Comparison of ENCODE assay signal across 10 cellular contexts in genomic region chrX:119757646-119757978, GRCh38. TPM values are rescaled to one million over a fixed set of nuclear protein-coding genes. Genes with fewer than 3 reads are reported as not detected.
DNase-seq lines count a peak whose midpoint lies in the region; ATAC-seq and TF ChIP-seq lines count a peak whose summit lies in the region.
"Had no signal": no experiment of that assay in that cellular context is flagged by ENCODE, and none has a peak within 500 bp of the region (broad histone marks: within the 10 kb centered on the region; RNA-seq: fewer than 3 reads in every experiment).

No MANE protein-coding gene starts in this region.

- DNase-seq in breast epithelium (ENCODE audit: low spot score in 2 of 2) (no peak), medulla oblongata (ENCODE audit: extremely low spot score) (no peak), superior temporal gyrus (ENCODE audit: extremely low spot score) (no peak), HuH-7 (ENCODE audit: low spot score) (no peak)
- no peak for DNase-seq in naive thymus-derived CD8-positive, alpha-beta T cell
- DNase-seq in stimulated activated CD4-positive, alpha-beta T cell treated with anti-CD3 and anti-CD28 coated beads, Interleukin-2, amount 100 ng/mL, for 48 hours, result no peak
- DNase-seq: activated CD8-positive, alpha-beta memory T cell treated with anti-CD3 and anti-CD28 coated beads, Interleukin-2, amount 50 U/mL, for 4 hours had no signal

- peaks cover 49 to 58% (median 51%) of the 10 kb centered on the region in 3 donors for H3K4me1 Mint-ChIP-seq in IgD-negative memory B cell
- H3K4me1 Mint-ChIP-seq in naive thymus-derived CD8-positive, alpha-beta T cell, result peaks cover 20 to 57% (median 50%) of the 10 kb centered on the region in 4 donors

- H3K27ac ChIP-seq in BLaER1 treated with 17β-estradiol and CSF1 and Interleukin-3, amounts not matched to agents 10 nM and 100 nM, result peak overlapping the region in 9 of 11 experiments; percentile 65 to 83 (median 77); a peak in 17 of 22 replicates
- H3K27ac ChIP-seq in breast epithelium, result peak overlapping the region in 1 of 2 donors; percentile 33

- peak overlapping the region; percentile 93 to 98 (median 98) for H3K27ac Mint-ChIP-seq in IgD-negative memory B cell
- peak overlapping the region; percentile 95 to 98 (median 96) for H3K27ac Mint-ChIP-seq in naive thymus-derived CD8-positive, alpha-beta T cell

- intact Hi-C loops in breast epithelium (cut with DNase I; ENCODE audit: low total_unique reads), result no loop called here

- H3K9me3 ChIP-seq in BLaER1 treated with 17β-estradiol and CSF1 and Interleukin-3, amounts not matched to agents 10 nM and 100 nM (replicated peaks in 1 of 11), result no peaks in the 10 kb centered on the region
- no peaks in the 10 kb centered on the region for H3K9me3 ChIP-seq in breast epithelium

- H3K27me3 ChIP-seq in BLaER1 treated with 17β-estradiol and CSF1 and Interleukin-3, amounts not matched to agents 10 nM and 100 nM, result 0 out of 22 replicates have a peak, but pooled peaks cover 0 to 8% (median 0%) of the 10 kb centered on the region in 11 experiments
- H3K27me3 ChIP-seq in breast epithelium, result peaks cover 0 to 17% of the 10 kb centered on the region in 2 donors

- H3K4me1 ChIP-seq in BLaER1 treated with 17β-estradiol and CSF1 and Interleukin-3, amounts not matched to agents 10 nM and 100 nM, result peaks cover 60 to 96% (median 86%) of the 10 kb centered on the region in 10 experiments
- no peaks in the 10 kb centered on the region for H3K4me1 ChIP-seq in breast epithelium

- ATAC-seq in naive thymus-derived CD8-positive, alpha-beta T cell, result no peak

- peak overlapping the region; percentile 53 to 77 (median 70); a peak in 18 of 22 replicates for H3K9ac ChIP-seq in BLaER1 treated with 17β-estradiol and CSF1 and Interleukin-3, amounts not matched to agents 10 nM and 100 nM

- H3K9me3 Mint-ChIP-seq in IgD-negative memory B cell, result no peaks in the 10 kb centered on the region
- peaks cover 0 to 2% (median 0%) of the 10 kb centered on the region in 9 donors for H3K9me3 Mint-ChIP-seq in naive thymus-derived CD8-positive, alpha-beta T cell

- no peak for TF ChIP-seq POLR2A in breast epithelium (IDR thresholded peaks at IDR 0.05)

- H3K4me2 ChIP-seq in BLaER1 treated with 17β-estradiol and CSF1 and Interleukin-3, amounts not matched to agents 10 nM and 100 nM, result peak overlapping the region; percentile 79 to 97 (median 94)

- H3K36me3 Mint-ChIP-seq in IgD-negative memory B cell, result no peaks in the 10 kb centered on the region
- H3K36me3 Mint-ChIP-seq in naive thymus-derived CD8-positive, alpha-beta T cell, result no peaks in the 10 kb centered on the region

- H3K4me3 ChIP-seq in BLaER1 treated with 17β-estradiol and CSF1 and Interleukin-3, amounts not matched to agents 10 nM and 100 nM, result peak overlapping the region in 9 of 10 experiments; percentile 53 to 78 (median 65); a peak in 16 of 20 replicates
- H3K4me3 ChIP-seq in breast epithelium, result peak overlapping the region in 2 of 3 donors; percentile 56 to 65

- H3K27me3 Mint-ChIP-seq in IgD-negative memory B cell, result peaks cover 2% of the 10 kb centered on the region
- no peaks in the 10 kb centered on the region for H3K27me3 Mint-ChIP-seq in naive thymus-derived CD8-positive, alpha-beta T cell

- H3K4me3 Mint-ChIP-seq in IgD-negative memory B cell, result peak overlapping the region; percentile 82 to 95 (median 88)
- peak overlapping the region; percentile 62 to 90 (median 80) for H3K4me3 Mint-ChIP-seq in naive thymus-derived CD8-positive, alpha-beta T cell

- no peak for TF ChIP-seq CTCF in breast epithelium (IDR thresholded peaks at IDR 0.05)

- POLR2A ChIA-PET in naive thymus-derived CD8-positive, alpha-beta T cell (lab: Charles Lee), result interaction anchor here (1.1 to 6.9 kb wide), 7 partner anchors 12 to 290 kb away, joined by 3 to 43 read pairs (median 9); partner anchors contain the start of genes NDUFA1, RNF113A, RPL39 and SEPTIN6

- H4K20me1 ChIP-seq in BLaER1 treated with 17β-estradiol and CSF1 and Interleukin-3, amounts not matched to agents 10 nM and 100 nM, result peaks cover 0 to 10% (median 0%) of the 10 kb centered on the region in 11 experiments; a peak in 6 of 22 replicates

- H3K36me3 ChIP-seq in BLaER1 treated with 17β-estradiol and CSF1 and Interleukin-3, amounts not matched to agents 10 nM and 100 nM, result no peaks in the 10 kb centered on the region
- H3K36me3 ChIP-seq in breast epithelium, result no peaks in the 10 kb centered on the region

RNA-seq across cellular contexts. Expression of gene SOWAHD, which starts 0.8 kb away (rescaled TPM):
- 36.1 TPM for polyA plus RNA-seq in IgD-negative memory B cell
- 1 to 10 TPM in 1 of 3 donors, under 1 TPM in 1, not detected in 1; 0.33 to 1.9 TPM for total RNA-seq in breast epithelium
- 1 to 10 TPM; 1.2 to 2.0 TPM for total RNA-seq in naive thymus-derived CD8-positive, alpha-beta T cell
- 1 to 10 TPM in 1 of 3 donors, under 1 TPM in 2; 0.43 to 1.1 (median 0.47) TPM for polyA plus RNA-seq in naive thymus-derived CD8-positive, alpha-beta T cell
- total RNA-seq: NCI-H460 had no signal

RNA-seq across cellular contexts. Expression of gene RPL39, which starts 33.8 kb away (rescaled TPM):
- 4,549 TPM for polyA plus RNA-seq in IgD-negative memory B cell
- total RNA-seq in breast epithelium, result 1,000 to 10,000 TPM; 7,705 to 9,033 (median 8,363) TPM
- 1,000 to 10,000 TPM; 3,863 to 3,911 TPM for total RNA-seq in naive thymus-derived CD8-positive, alpha-beta T cell
- polyA plus RNA-seq in naive thymus-derived CD8-positive, alpha-beta T cell, result 1,000 to 10,000 TPM; 4,465 to 5,898 (median 5,767) TPM
